ENCODE assay signal across 9 cellular contexts in genomic region chr18:77053616-77054287, GRCh38.
DNase-seq lines count a peak whose midpoint lies in the region; ATAC-seq and TF ChIP-seq lines count a peak whose summit lies in the region.
"Had no signal": no experiment of that assay in that cellular context is flagged by ENCODE, and none has a peak within 500 bp of the region (broad histone marks: within the 10 kb centered on the region; RNA-seq: fewer than 3 reads in every experiment).

No MANE protein-coding gene starts in this region.

- POLR2A ChIA-PET in OCI-LY7 (lab: Charles Lee) = interaction anchor here (0.9 to 1.8 kb wide), 4 partner anchors 8 to 70 kb away, joined by 4 to 5 read pairs (median 4); no protein-coding TSS in a partner anchor

- H3K4me3 Mint-ChIP-seq in CD14-positive monocyte = peak overlapping the region; percentile 69 to 82
- H3K4me3 Mint-ChIP-seq in effector memory CD8-positive, alpha-beta T cell = peak overlapping the region; percentile 48 to 69

- intact Hi-C loops in CD14-positive monocyte (cut with micrococcal nuclease) = loop anchor here in 1 of 2 donors (2.0 to 5.0 kb wide), 2 partner anchors 77 to 231 kb away; partner anchors contain the start of gene ZNF236
- intact Hi-C loops in OCI-LY7 (cut with micrococcal nuclease; ENCODE audit: unreplicated experiment) = loop anchor here (1.0 to 2.0 kb wide), 3 partner anchors 8 to 71 kb away; no protein-coding TSS in a partner anchor
- intact Hi-C loops in prostate gland (cut with DNase I) = no loop called here

- no peaks in the 10 kb centered on the region for H3K36me3 ChIP-seq in OCI-LY7 (ENCODE audit: insufficient read depth, low read length)
- H3K36me3 ChIP-seq in prostate gland = no peaks in the 10 kb centered on the region

- no peak for ATAC-seq in effector memory CD8-positive, alpha-beta T cell (replicated peaks)
- no peak for ATAC-seq in GM19324 (IDR thresholded peaks at IDR 0.05; ENCODE audit: low FRiP score, unreplicated experiment)
- ATAC-seq in GM18873 (IDR thresholded peaks at IDR 0.05; ENCODE audit: low FRiP score, unreplicated experiment) = no peak
- ATAC-seq in GM19452 (IDR thresholded peaks at IDR 0.05; ENCODE audit: unreplicated experiment) = no peak

- H3K4me3 ChIP-seq in OCI-LY7 (ENCODE audit: low read depth, low read length, poor library complexity, severe bottlenecking) (peak overlapping the region; percentile 49), prostate gland (no peak overlapping the region)

- WGBS in prostate gland = 89% methylated on average over 18 of the region's 18 CpGs

- H3K4me1 ChIP-seq in OCI-LY7 (ENCODE audit: insufficient read depth, low read length, poor library complexity, severe bottlenecking) (peaks cover 70% of the 10 kb centered on the region), prostate gland (replicated peaks) (no peaks in the 10 kb centered on the region)

- H3K27me3 Mint-ChIP-seq in CD14-positive monocyte (ENCODE audit: low read depth in 3 of 3) = peaks cover 0 to 2% (median 0%) of the 10 kb centered on the region in 3 donors
- no peaks in the 10 kb centered on the region for H3K27me3 Mint-ChIP-seq in effector memory CD8-positive, alpha-beta T cell

- TF ChIP-seq POLR2A in prostate gland (IDR thresholded peaks at IDR 0.05) = no peak

- no peak for TF ChIP-seq CTCF in CD14-positive monocyte (IDR thresholded peaks at IDR 0.05)
- TF ChIP-seq CTCF in OCI-LY7 (conservative IDR thresholded peaks at IDR 0.05; ENCODE audit: low read length) = no peak
- no peak for TF ChIP-seq CTCF in prostate gland (IDR thresholded peaks at IDR 0.05)

- BruUV-seq in OCI-LY7 (replicated peaks; lab: Mats Ljungman, UMichigan) = no TSS peak

- peaks cover 20 to 38% of the 10 kb centered on the region in 2 donors for H3K36me3 Mint-ChIP-seq in CD14-positive monocyte
- H3K36me3 Mint-ChIP-seq in effector memory CD8-positive, alpha-beta T cell (ENCODE audit: insufficient read depth) = peaks cover 40% of the 10 kb centered on the region

- no peaks in the 10 kb centered on the region for H3K79me2 ChIP-seq in OCI-LY7 (ENCODE audit: insufficient read depth, low read depth, low read length)

- no peaks in the 10 kb centered on the region for H4K20me1 ChIP-seq in OCI-LY7 (ENCODE audit: insufficient read depth, low read length)

- no peak overlapping the region for H2AFZ ChIP-seq in OCI-LY7 (ENCODE audit: low read length)

- H3K27ac ChIP-seq in OCI-LY7 (ENCODE audit: low read depth, low read length, poor library complexity, severe bottlenecking) (peak overlapping the region; percentile 87), prostate gland (peak overlapping the region; percentile 29 to 60)

- no peak for DNase-seq in CD14-positive monocyte (ENCODE audit: low spot score)
- DNase-seq in OCI-LY7 (ENCODE audit: low spot score) = no peak
- no peak for DNase-seq in effector memory CD8-positive, alpha-beta T cell
- DNase-seq in prostate gland (ENCODE audit: low spot score) = no peak
- no peak for DNase-seq in NCI-H1105 treated with DMSO at 0.1 percent for 48 hours (lab: John Stamatoyannopoulos, UW)
- DNase-seq: RPMI8226 had no signal

- H3K9me3 Mint-ChIP-seq in CD14-positive monocyte = no peaks in the 10 kb centered on the region
- H3K9me3 Mint-ChIP-seq in effector memory CD8-positive, alpha-beta T cell = no peaks in the 10 kb centered on the region

- H3K4me2 ChIP-seq in OCI-LY7 (ENCODE audit: low read length) = peak overlapping the region; percentile 82

- peaks cover 54% of the 10 kb centered on the region for H3K4me1 Mint-ChIP-seq in CD14-positive monocyte
- H3K4me1 Mint-ChIP-seq in effector memory CD8-positive, alpha-beta T cell (ENCODE audit: low read depth in 2 of 2) = peaks cover 48 to 54% of the 10 kb centered on the region in 2 donors

- H3K9me3 ChIP-seq in OCI-LY7 (ENCODE audit: low read length) (no peaks in the 10 kb centered on the region), prostate gland (no peaks in the 10 kb centered on the region)

- CTCF ChIA-PET in OCI-LY7 (lab: Charles Lee; ENCODE audit: unreplicated experiment) = interaction anchor here (0.5 kb wide), 1 partner anchor 38 kb away, joined by 3 read pairs; no protein-coding TSS in a partner anchor

- no peaks in the 10 kb centered on the region for H3K9me2 ChIP-seq in OCI-LY7 (ENCODE audit: insufficient read depth, low read length)

- peak overlapping the region; percentile 98 to 100 (median 99) for H3K27ac Mint-ChIP-seq in CD14-positive monocyte
- H3K27ac Mint-ChIP-seq in effector memory CD8-positive, alpha-beta T cell = peak overlapping the region; percentile 82 to 99

- H3K27me3 ChIP-seq in prostate gland (replicated peaks; ENCODE audit: insufficient read depth) = no peaks in the 10 kb centered on the region
